15 cellular contexts compared by ENCODE assay signal in the genomic region with DNA sequence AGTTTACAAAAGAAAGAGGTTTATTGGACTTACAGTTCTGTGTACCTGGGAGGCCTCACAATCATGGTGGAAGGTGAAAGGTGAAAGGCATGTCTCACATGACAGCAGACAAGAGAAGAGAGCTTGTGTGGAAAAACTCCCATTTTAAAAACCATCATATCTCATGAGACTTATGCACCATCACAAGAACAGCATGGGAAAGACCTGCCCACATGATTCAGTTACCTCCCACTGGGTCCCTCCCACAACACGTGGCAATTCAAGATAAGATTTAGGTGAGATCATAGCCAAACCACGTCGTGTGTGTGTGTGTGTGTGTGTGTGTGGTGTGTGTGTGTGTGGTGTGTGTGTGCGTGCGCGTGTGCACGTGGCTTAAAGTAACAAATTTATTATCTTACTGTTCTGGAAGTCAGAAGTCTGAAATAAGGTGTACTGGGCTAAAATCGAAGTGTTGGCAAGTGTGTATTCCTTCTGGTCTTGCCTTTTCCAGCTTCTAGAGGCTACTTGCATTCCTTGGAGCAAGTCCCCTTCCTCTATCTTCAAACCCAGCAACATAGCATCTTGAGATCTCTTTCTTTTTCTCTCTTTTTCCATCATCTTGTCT. TPM values are rescaled to one million over a fixed set of nuclear protein-coding genes. Genes with fewer than 3 reads are reported as not detected.
DNase-seq lines count a peak whose midpoint lies in the region; ATAC-seq and TF ChIP-seq lines count a peak whose summit lies in the region.
"Had no signal": no experiment of that assay in that cellular context is flagged by ENCODE, and none has a peak within 500 bp of the region (broad histone marks: within the 10 kb centered on the region; RNA-seq: fewer than 3 reads in every experiment).

No MANE protein-coding gene starts in this region.

- peak; percentile 8 for DNase-seq in stimulated activated CD4-positive, alpha-beta T cell treated with anti-CD3 and anti-CD28 coated beads, Interleukin-15, amount 100 ng/mL, for 24 hours
- no peak for DNase-seq in stimulated activated CD4-positive, alpha-beta T cell treated with anti-CD3 and anti-CD28 coated beads, Interleukin-2, amount 100 ng/mL, for 48 hours
- DNase-seq in RPMI7951 (ENCODE audit: low read depth) (peak; percentile 11), foreskin keratinocyte (peak; percentile 9 to 26), NOMO-1 treated with DMSO at 0.1 percent for 48 hours (lab: John Stamatoyannopoulos, UW; ENCODE audit: unreplicated experiment) (no peak), HuH-7.5 (ENCODE audit: low spot score) (no peak), C1 segment of cervical spinal cord (lab: John Stamatoyannopoulos, UW) (no peak)
- DNase-seq: amygdala; NCI-H1436; SHP77 treated with DMSO at 0.1 percent for 48 hours; stimulated activated naive B cell treated with anti-CD40 and anti-IgM and Interleukin-4, amounts not matched to agents 10 μg/mL and 1 μg/mL and 100 μg/mL, for 72 hours; T-helper 17 cell had no signal

- no peaks in the 10 kb centered on the region for H3K27me3 ChIP-seq in foreskin keratinocyte

- H3K4me1 ChIP-seq in foreskin keratinocyte: peaks cover 25% of the 10 kb centered on the region

- ATAC-seq in foreskin keratinocyte (peak; percentile 40), GM21360 (IDR thresholded peaks at IDR 0.05; ENCODE audit: unreplicated experiment) (no peak)
- ATAC-seq: sciatic nerve; stimulated activated naive B cell treated with anti-CD40 and anti-IgM and Interleukin-4, amounts not matched to agents 10 μg/mL and 1 μg/mL and 100 μg/mL, for 72 hours; T-helper 17 cell had no signal

- H3K27ac ChIP-seq in foreskin keratinocyte: no peak overlapping the region
- H3K27ac ChIP-seq: coronary artery had no signal

- no peak for TF ChIP-seq CTCF in foreskin keratinocyte (conservative IDR thresholded peaks at IDR 0.05)

RNA-seq across cellular contexts. Expression of a gene that starts 48.1 kb away (rescaled TPM):
- total RNA-seq in RPMI7951 (2014; rRNA removed; shearing (Covaris generic)): 55.2 and 65.0 TPM in 2 replicates
- 38.9 and 49.8 TPM in 2 replicates for total RNA-seq in foreskin keratinocyte
- polyA plus RNA-seq in foreskin keratinocyte: 57.0 and 69.7 TPM in 2 replicates

RNA-seq across cellular contexts. Expression of a gene that starts 48.5 kb away (rescaled TPM):
- total RNA-seq in RPMI7951 (2014; rRNA removed; shearing (Covaris generic)): 34.8 and 42.7 TPM in 2 replicates
- 51.5 and 52.0 TPM in 2 replicates for total RNA-seq in foreskin keratinocyte
- polyA plus RNA-seq in foreskin keratinocyte: 26.0 and 29.8 TPM in 2 replicates

Comparison
In these comparisons a context has a peak if more than half of its experiments do, and no peak if none do; other contexts are left out.
1. DNase-seq: peak in stimulated activated CD4-positive, alpha-beta T cell treated with anti-CD3 and anti-CD28 coated beads, Interleukin-15, amount 100 ng/mL, for 24 hours (single experiment), RPMI7951 (single experiment) and foreskin keratinocyte (2 of 2); none in stimulated activated CD4-positive, alpha-beta T cell treated with anti-CD3 and anti-CD28 coated beads, Interleukin-2, amount 100 ng/mL, for 48 hours (0 of 2), NOMO-1 treated with DMSO at 0.1 percent for 48 hours (single experiment), HuH-7.5 (single experiment) and C1 segment of cervical spinal cord (0 of 14).